31 cellular contexts compared by ENCODE assay signal in genomic region chr15:73323374-73323955, GRCh38. TPM values are rescaled to one million over a fixed set of nuclear protein-coding genes. Genes with fewer than 3 reads are reported as not detected.
"Had no signal": no experiment of that assay in that cellular context is flagged by ENCODE, and none has a peak within 500 bp of the region (broad histone marks: within the 10 kb centered on the region; RNA-seq: fewer than 3 reads in every experiment).

No MANE protein-coding gene starts in this region.

- H3K4me1 ChIP-seq: adrenal gland had no signal

- DNase-seq: activated CD4-positive, alpha-beta T cell treated with anti-CD3 and anti-CD28 coated beads for 48 hours; activated CD4-positive, alpha-beta T cell treated with anti-CD3 and anti-CD28 coated beads, Interleukin-2, amount 50 U/mL, for 4 hours; activated CD4-positive, CD25-positive, alpha-beta regulatory T cell treated with anti-CD3 and anti-CD28 coated beads, Interleukin-2, amount 50 U/mL, for 72 hours; activated CD8-positive, alpha-beta memory T cell treated with anti-CD3 and anti-CD28 coated beads, Interleukin-2, amount 10 ng/mL, durations not matched to agents 7 days and 5 days; activated gamma-delta T cell; activated naive CD4-positive, alpha-beta T cell treated with anti-CD3 and anti-CD28 coated beads, Interleukin-2, amount 50 U/mL, for 16 hours; activated naive CD8-positive, alpha-beta T cell treated with anti-CD3 and anti-CD28 coated beads, Interleukin-2, amount 10 ng/mL, durations not matched to agents 7 days and 5 days; activated T-cell treated with anti-CD3 and anti-CD28 coated beads, Interleukin-2, amount 50 U/mL, for 24 hours; adrenal gland; anterior cingulate cortex; central memory CD4-positive, alpha-beta T cell; NCI-H1092; NCI-H1417; NCI-H2029; NCI-H2107; NCI-H345; NCI-H510A; NCI-H526 treated with DMSO at 0.1 percent for 48 hours; NCI-H82; NK-92 treated with Interleukin-12 subunit alpha and Interleukin-12 subunit beta, amount 100 ng/mL, for 24 hours; OCI-M1; SHP77 treated with DMSO at 0.1 percent for 48 hours; T-helper 17 cell; T-helper 9 cell had no signal

- H3K4me2 ChIP-seq: KMS-11 had no signal

- H3K4me3 ChIP-seq: adrenal gland had no signal

- H3K9me3 ChIP-seq: adrenal gland had no signal

- H3K36me3 ChIP-seq: adrenal gland had no signal

- H3K27me3 ChIP-seq: adrenal gland had no signal

- H3K9ac ChIP-seq: KMS-11 had no signal

- H3K27ac ChIP-seq: adrenal gland, KMS-11, RWPE1 had no signal

- ATAC-seq: activated CD8-positive, alpha-beta memory T cell treated with anti-CD3 and anti-CD28 coated beads, Interleukin-2, amount 10 ng/mL, durations not matched to agents 7 days and 5 days; Panc1; T-helper 17 cell; WTC11 had no signal

RNA-seq across cellular contexts. Expression of gene HCN4, which starts 45.3 kb away (rescaled TPM):
- total RNA-seq: activated CD8-positive, alpha-beta memory T cell treated with anti-CD3 and anti-CD28 coated beads, Interleukin-2, amount 10 ng/mL, durations not matched to agents 7 days and 5 days; activated naive CD8-positive, alpha-beta T cell treated with anti-CD3 and anti-CD28 coated beads, Interleukin-2, amount 10 ng/mL, durations not matched to agents 7 days and 5 days; activated T-helper 1 cell treated with anti-CD3 and anti-CD28 coated beads, Interleukin-12 subunit alpha, Interleukin-12 subunit beta, Interleukin-2, Interleukin-4 antibody, amounts not matched to agents 30 ng/mL and 10 ng/mL and 1 ng/mL, durations not matched to agents 14 hours and 24 hours and 36 hours; MCF 10A; SK-MEL-5; T-helper 17 cell had no signal
